Comparison of ENCODE assay signal across 2 cellular contexts in genomic region chrX:1893758-1894294, GRCh38.
TF ChIP-seq lines count a peak whose summit lies in the region.

No MANE protein-coding gene starts in this region.

TF ChIP-seq in A549, 52 proteins besides CTCF, POLR2A, EP300 and RAD21 (continued from another document):
- TF ChIP-seq FOSB (CRISPR knock-in tag; IDR thresholded peaks at IDR 0.05): no peak
- TF ChIP-seq CEBPB (IDR thresholded peaks at IDR 0.05): peak in 1 of 2 experiments; percentile 33; a peak in 2 of 4 replicates
TF ChIP-seq in A549: peak in this region for 2.

TF ChIP-seq in H1, 55 proteins besides CTCF, POLR2A, EP300 and RAD21 (continued from another document):
- TF ChIP-seq CEBPB (IDR thresholded peaks at IDR 0.05; ENCODE audit: low read depth, low read length): peak; percentile 26; the same call in 1 of the 2 replicates
TF ChIP-seq in H1: peak in this region for 1.
